In genomic region chr11:504994-505344, GRCh38 we compare ENCODE assay signal across 1 cellular context.
TF ChIP-seq lines count a peak whose summit lies in the region.

No MANE protein-coding gene starts in this region.

TF ChIP-seq in GM12878, 131 proteins besides CTCF, POLR2A, EP300 and RAD21:
- TF ChIP-seq MLLT1 (IDR thresholded peaks at IDR 0.05): peak; percentile 18; the same call in 1 of the 2 replicates
- TF ChIP-seq, protein P1, sequence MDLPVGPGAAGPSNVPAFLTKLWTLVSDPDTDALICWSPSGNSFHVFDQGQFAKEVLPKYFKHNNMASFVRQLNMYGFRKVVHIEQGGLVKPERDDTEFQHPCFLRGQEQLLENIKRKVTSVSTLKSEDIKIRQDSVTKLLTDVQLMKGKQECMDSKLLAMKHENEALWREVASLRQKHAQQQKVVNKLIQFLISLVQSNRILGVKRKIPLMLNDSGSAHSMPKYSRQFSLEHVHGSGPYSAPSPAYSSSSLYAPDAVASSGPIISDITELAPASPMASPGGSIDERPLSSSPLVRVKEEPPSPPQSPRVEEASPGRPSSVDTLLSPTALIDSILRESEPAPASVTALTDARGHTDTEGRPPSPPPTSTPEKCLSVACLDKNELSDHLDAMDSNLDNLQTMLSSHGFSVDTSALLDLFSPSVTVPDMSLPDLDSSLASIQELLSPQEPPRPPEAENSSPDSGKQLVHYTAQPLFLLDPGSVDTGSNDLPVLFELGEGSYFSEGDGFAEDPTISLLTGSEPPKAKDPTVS (IDR thresholded peaks at IDR 0.05; ENCODE audit: low read depth, low read length): no peak
